ENCODE assay signal across 30 cellular contexts in genomic region chr3:140268610-140269009, GRCh38.
"Had no signal": no experiment of that assay in that cellular context is flagged by ENCODE, and none has a peak within 500 bp of the region (broad histone marks: within the 10 kb centered on the region; RNA-seq: fewer than 3 reads in every experiment).

No MANE protein-coding gene starts in this region.

- H3K4me1 ChIP-seq: esophagus muscularis mucosa, foreskin keratinocyte, heart left ventricle had no signal

- ATAC-seq: activated CD4-positive, CD25-positive, alpha-beta regulatory T cell treated with anti-CD3 and anti-CD28 coated beads, Interleukin-2, amount 50 U/mL, for 24 hours; activated CD8-positive, alpha-beta T cell treated with anti-CD3 and anti-CD28 coated beads for 36 hours; activated T-cell treated with anti-CD3 and anti-CD28 coated beads, Interleukin-2, amount 50 U/mL, for 4 hours; activated T-helper 17 cell treated with anti-CD3 and anti-CD28 coated beads, Interleukin-2, amount 50 U/mL, for 72 hours; effector memory CD8-positive, alpha-beta T cell; foreskin keratinocyte; gastrocnemius medialis; heart left ventricle; T-helper 17 cell had no signal

- H3K9me3 ChIP-seq: esophagus muscularis mucosa, gastrocnemius medialis, heart left ventricle had no signal

- DNase-seq: activated B cell treated with CpG ODN at 0.5 μM for 24 hours; activated CD4-positive, alpha-beta T cell treated with anti-CD3 and anti-CD28 coated beads for 48 hours; activated CD4-positive, alpha-beta T cell treated with anti-CD3 and anti-CD28 coated beads, Interleukin-2, amount 50 U/mL, for 1 hour; activated CD4-positive, alpha-beta T cell treated with anti-CD3 and anti-CD28 coated beads, Interleukin-2, amount 50 U/mL, for 48 hours; activated CD8-positive, alpha-beta memory T cell treated with anti-CD3 and anti-CD28 coated beads for 24 hours; activated CD8-positive, alpha-beta T cell treated with anti-CD3 and anti-CD28 coated beads for 36 hours; activated effector memory CD4-positive, alpha-beta T cell treated with Interleukin-2 at 50 U/mL for 16 hours; activated gamma-delta T cell treated with Interleukin-2 at 50 U/mL for 16 hours; activated naive CD4-positive, alpha-beta T cell treated with anti-CD3 and anti-CD28 coated beads, Interleukin-2, amount 50 U/mL, for 16 hours; activated naive CD4-positive, alpha-beta T cell treated with Interleukin-2 at 50 U/mL for 16 hours; activated T-cell treated with anti-CD3 and anti-CD28 coated beads, Interleukin-2, amount 50 U/mL, for 4 hours; amniotic stem cell; anterior cingulate cortex; brain microvascular endothelial cell; dorsolateral prefrontal cortex; effector memory CD8-positive, alpha-beta T cell; erythroblast; foreskin keratinocyte; gastrocnemius medialis; glutamatergic neuron; heart left ventricle; T-helper 17 cell; T1000; WERI-Rb-1 had no signal

- H3K27me3 ChIP-seq: brain microvascular endothelial cell, dorsolateral prefrontal cortex, esophagus muscularis mucosa, gastrocnemius medialis, heart left ventricle had no signal

- H3K4me3 ChIP-seq: coronary artery, dorsolateral prefrontal cortex, esophagus muscularis mucosa, gastrocnemius medialis, heart left ventricle had no signal

- H3K27ac ChIP-seq: brain microvascular endothelial cell, coronary artery, dorsolateral prefrontal cortex, esophagus muscularis mucosa, foreskin keratinocyte, gastrocnemius medialis, heart left ventricle, WERI-Rb-1 had no signal

- FAIRE-seq: astrocyte, bronchial epithelial cell had no signal

- H3K36me3 ChIP-seq: brain microvascular endothelial cell, esophagus muscularis mucosa, gastrocnemius medialis, heart left ventricle, WERI-Rb-1 had no signal
